8 cellular contexts compared by ENCODE assay signal in genomic region chr11:75768112-75768908, GRCh38.
DNase-seq lines count a peak whose midpoint lies in the region; ATAC-seq lines count a peak whose summit lies in the region.

A gene with protein sequence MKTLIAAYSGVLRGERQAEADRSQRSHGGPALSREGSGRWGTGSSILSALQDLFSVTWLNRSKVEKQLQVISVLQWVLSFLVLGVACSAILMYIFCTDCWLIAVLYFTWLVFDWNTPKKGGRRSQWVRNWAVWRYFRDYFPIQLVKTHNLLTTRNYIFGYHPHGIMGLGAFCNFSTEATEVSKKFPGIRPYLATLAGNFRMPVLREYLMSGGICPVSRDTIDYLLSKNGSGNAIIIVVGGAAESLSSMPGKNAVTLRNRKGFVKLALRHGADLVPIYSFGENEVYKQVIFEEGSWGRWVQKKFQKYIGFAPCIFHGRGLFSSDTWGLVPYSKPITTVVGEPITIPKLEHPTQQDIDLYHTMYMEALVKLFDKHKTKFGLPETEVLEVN (plus strand): TSS chr11:75768778. CDS start chr11:75768992, 214 bp downstream.

- ATAC-seq in GM19025 (IDR thresholded peaks at IDR 0.05; ENCODE audit: low read depth, unreplicated experiment) (peak; percentile 72), HG03280 (IDR thresholded peaks at IDR 0.05; ENCODE audit: unreplicated experiment) (peak; percentile 74)

- DNase-seq in AG08396 (ENCODE audit: low spot score) (peak; percentile 83), NCI-H226 (peak; percentile 58), kidney tubule cell (ENCODE audit: low spot score) (peak; percentile 69)
- DNase-seq in activated CD4-positive, CD25-positive, alpha-beta regulatory T cell (lab: John Stamatoyannopoulos, UW) = peak; percentile 51 to 71 (median 59)
- DNase-seq in central memory CD4-positive, alpha-beta T cell = peak; percentile 60
- DNase-seq in stimulated activated CD4-positive, alpha-beta T cell treated with anti-CD3 and anti-CD28 coated beads, Interleukin-2, amount 100 ng/mL, for 24 hours = peak; percentile 78

Comparison
In these comparisons a context has a peak if more than half of its experiments do, and no peak if none do; other contexts are left out.
1. Peak in every context shown above with its lines: DNase-seq and ATAC-seq.